Comparison of ENCODE assay signal across 8 cellular contexts in the genomic region with DNA sequence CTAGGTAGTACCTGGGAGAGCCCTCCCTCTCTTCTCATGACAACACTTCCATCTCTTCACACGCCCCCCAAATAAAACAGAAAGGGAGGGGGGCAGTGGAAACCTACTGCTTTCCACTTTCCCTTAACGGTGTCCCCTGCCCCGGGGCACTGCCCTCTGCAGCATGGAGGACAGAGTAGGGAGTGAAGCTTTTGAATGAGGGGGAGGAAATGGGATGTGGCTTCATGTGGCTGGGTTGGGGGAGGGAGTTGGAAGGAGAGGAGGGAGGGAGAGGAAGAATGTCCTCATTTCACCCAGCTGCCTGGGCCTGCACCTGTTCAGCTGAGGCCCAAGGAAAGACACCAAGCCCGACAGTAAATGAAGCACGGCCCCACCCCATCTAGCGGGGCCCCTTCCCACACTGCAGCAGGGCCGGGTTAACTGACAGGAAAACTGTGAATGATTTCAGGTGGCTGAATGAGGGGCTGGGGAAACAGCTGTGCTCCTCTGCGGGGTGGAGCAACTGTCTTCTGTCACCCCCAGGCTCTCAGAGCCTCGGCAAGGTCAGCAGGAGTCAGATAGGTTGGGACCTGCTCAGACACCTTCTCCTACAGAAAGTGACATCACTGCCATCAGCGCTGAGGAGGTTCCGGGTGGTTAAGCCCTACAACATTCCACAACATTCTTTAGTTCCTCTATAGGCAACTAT. TPM values are rescaled to one million over a fixed set of nuclear protein-coding genes. Genes with fewer than 3 reads are reported as not detected.
DNase-seq lines count a peak whose midpoint lies in the region; ATAC-seq and TF ChIP-seq lines count a peak whose summit lies in the region.

No MANE protein-coding gene starts in this region.

- peak; percentile 54 to 78 for DNase-seq in AML-193 (lab: John Stamatoyannopoulos, UW)
- no peak for DNase-seq in SK-N-DZ (ENCODE audit: low spot score)

- peak overlapping the region; percentile 56 for H3K4me3 Mint-ChIP-seq in stimulated activated memory B cell treated with anti-CD40 and anti-IgM and Interleukin-4, amounts not matched to agents 10 μg/mL and 1 μg/mL and 100 μg/mL, for 72 hours

- peak overlapping the region; percentile 92 for H3K27ac Mint-ChIP-seq in stimulated activated memory B cell treated with anti-CD40 and anti-IgM and Interleukin-4, amounts not matched to agents 10 μg/mL and 1 μg/mL and 100 μg/mL, for 72 hours

- H3K4me1 Mint-ChIP-seq in stimulated activated memory B cell treated with anti-CD40 and anti-IgM and Interleukin-4, amounts not matched to agents 10 μg/mL and 1 μg/mL and 100 μg/mL, for 72 hours = peaks cover 57% of the 10 kb centered on the region

- H3K9me3 Mint-ChIP-seq in stimulated activated memory B cell treated with anti-CD40 and anti-IgM and Interleukin-4, amounts not matched to agents 10 μg/mL and 1 μg/mL and 100 μg/mL, for 72 hours = no peaks in the 10 kb centered on the region

- no peaks in the 10 kb centered on the region for H3K36me3 Mint-ChIP-seq in stimulated activated memory B cell treated with anti-CD40 and anti-IgM and Interleukin-4, amounts not matched to agents 10 μg/mL and 1 μg/mL and 100 μg/mL, for 72 hours

- ATAC-seq in GM21576 (IDR thresholded peaks at IDR 0.05; ENCODE audit: unreplicated experiment) = peak; percentile 44
- peak; percentile 45 for ATAC-seq in esophagus mucosa
- ATAC-seq in stimulated activated memory B cell treated with anti-CD40 and anti-IgM and Interleukin-4, amounts not matched to agents 10 μg/mL and 1 μg/mL and 100 μg/mL, for 72 hours = peak; percentile 69
- no peak for ATAC-seq in HG02763 (IDR thresholded peaks at IDR 0.05; ENCODE audit: unreplicated experiment)
- ATAC-seq in GM18870 (IDR thresholded peaks at IDR 0.05; ENCODE audit: unreplicated experiment) = no peak

- no peaks in the 10 kb centered on the region for H3K27me3 Mint-ChIP-seq in stimulated activated memory B cell treated with anti-CD40 and anti-IgM and Interleukin-4, amounts not matched to agents 10 μg/mL and 1 μg/mL and 100 μg/mL, for 72 hours

TF ChIP-seq in PFSK-1, 5 proteins besides CTCF, POLR2A, EP300 and RAD21:
- TF ChIP-seq FOXP2 (optimal IDR thresholded peaks at IDR 0.05; ENCODE audit: borderline replicate concordance, extremely low read depth, extremely low read length, insufficient read depth) = peak; percentile 49
- no peak for TF ChIP-seq TAF1 (IDR thresholded peaks at IDR 0.05; ENCODE audit: borderline replicate concordance, insufficient read depth, low read length)
- TF ChIP-seq SIN3A (IDR thresholded peaks at IDR 0.05; ENCODE audit: borderline replicate concordance, insufficient read depth, low read length) = 0 out of 2 replicates have a peak, but pooled peaks have one; percentile 65
- TF ChIP-seq, protein P1, sequence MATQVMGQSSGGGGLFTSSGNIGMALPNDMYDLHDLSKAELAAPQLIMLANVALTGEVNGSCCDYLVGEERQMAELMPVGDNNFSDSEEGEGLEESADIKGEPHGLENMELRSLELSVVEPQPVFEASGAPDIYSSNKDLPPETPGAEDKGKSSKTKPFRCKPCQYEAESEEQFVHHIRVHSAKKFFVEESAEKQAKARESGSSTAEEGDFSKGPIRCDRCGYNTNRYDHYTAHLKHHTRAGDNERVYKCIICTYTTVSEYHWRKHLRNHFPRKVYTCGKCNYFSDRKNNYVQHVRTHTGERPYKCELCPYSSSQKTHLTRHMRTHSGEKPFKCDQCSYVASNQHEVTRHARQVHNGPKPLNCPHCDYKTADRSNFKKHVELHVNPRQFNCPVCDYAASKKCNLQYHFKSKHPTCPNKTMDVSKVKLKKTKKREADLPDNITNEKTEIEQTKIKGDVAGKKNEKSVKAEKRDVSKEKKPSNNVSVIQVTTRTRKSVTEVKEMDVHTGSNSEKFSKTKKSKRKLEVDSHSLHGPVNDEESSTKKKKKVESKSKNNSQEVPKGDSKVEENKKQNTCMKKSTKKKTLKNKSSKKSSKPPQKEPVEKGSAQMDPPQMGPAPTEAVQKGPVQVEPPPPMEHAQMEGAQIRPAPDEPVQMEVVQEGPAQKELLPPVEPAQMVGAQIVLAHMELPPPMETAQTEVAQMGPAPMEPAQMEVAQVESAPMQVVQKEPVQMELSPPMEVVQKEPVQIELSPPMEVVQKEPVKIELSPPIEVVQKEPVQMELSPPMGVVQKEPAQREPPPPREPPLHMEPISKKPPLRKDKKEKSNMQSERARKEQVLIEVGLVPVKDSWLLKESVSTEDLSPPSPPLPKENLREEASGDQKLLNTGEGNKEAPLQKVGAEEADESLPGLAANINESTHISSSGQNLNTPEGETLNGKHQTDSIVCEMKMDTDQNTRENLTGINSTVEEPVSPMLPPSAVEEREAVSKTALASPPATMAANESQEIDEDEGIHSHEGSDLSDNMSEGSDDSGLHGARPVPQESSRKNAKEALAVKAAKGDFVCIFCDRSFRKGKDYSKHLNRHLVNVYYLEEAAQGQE (IDR thresholded peaks at IDR 0.05; ENCODE audit: insufficient read depth in 1 of 2, low read depth in 2 of 2, low read length in 2 of 2) = no peak
- TF ChIP-seq POLR2AphosphoS5 (IDR thresholded peaks at IDR 0.05; ENCODE audit: low read depth, low read length) = peak; percentile 58; the same call in 1 of the 2 replicates

RNA-seq across cellular contexts. Expression of gene TAF8, which starts 40.0 kb away (rescaled TPM):
- polyA plus RNA-seq in PFSK-1 (2012; ENCODE audit: insufficient read length, low read depth) = 9.3 TPM
- total RNA-seq in esophagus mucosa = 13.8 TPM
- polyA plus RNA-seq in SK-N-DZ (2014; cell fraction: cytosol; rRNA removed) = 25.6 and 30.2 TPM in 2 replicates
- 13.6 and 21.1 TPM in 2 replicates for polyA plus RNA-seq in SK-N-DZ (2014; cell fraction: nucleus; rRNA removed)

Comparison
In these comparisons a context has a peak if more than half of its experiments do, and no peak if none do; other contexts are left out.
1. ATAC-seq: peak in GM21576 (single experiment), esophagus mucosa (single experiment) and stimulated activated memory B cell treated with anti-CD40 and anti-IgM and Interleukin-4, amounts not matched to agents 10 μg/mL and 1 μg/mL and 100 μg/mL, for 72 hours (single experiment); none in HG02763 (single experiment) and GM18870 (single experiment).